ENCODE assay signal across 9 cellular contexts in genomic region chr7:155918720-155919399, GRCh38.
DNase-seq lines count a peak whose midpoint lies in the region; ATAC-seq and TF ChIP-seq lines count a peak whose summit lies in the region.
"Had no signal": no experiment of that assay in that cellular context is flagged by ENCODE, and none has a peak within 500 bp of the region (broad histone marks: within the 10 kb centered on the region; RNA-seq: fewer than 3 reads in every experiment).

No MANE protein-coding gene starts in this region.

- 28% methylated on average over 14 of the region's 14 CpGs; no CpG with 5 or more reads in 1 of the 2 donors for WGBS in transverse colon (ENCODE audit: low coverage in 1 of 2), 2 donors

- in situ Hi-C loops in brain microvascular endothelial cell (cut with HindIII; ENCODE audit: low pct_ligation_motif_present, low sequenced_read_pairs) (no loop called here), transverse colon (cut with MboI; ENCODE audit: low pct_ligation_motif_present in 1 of 4, low pct_unique_long_range_greater_than_20kb in 1 of 4, low sequenced_read_pairs in 3 of 4) (no loop called here)

- H3K9me3 ChIP-seq in transverse colon, result no peaks in the 10 kb centered on the region

- H3K4me1 ChIP-seq in transverse colon, result peaks cover 0 to 12% (median 7%) of the 10 kb centered on the region in 4 donors

- no peaks in the 10 kb centered on the region for H3K36me3 ChIP-seq in brain microvascular endothelial cell (replicated peaks)
- H3K36me3 ChIP-seq in kidney epithelial cell (ENCODE audit: control insufficient read depth, insufficient read depth, low read length), result no peaks in the 10 kb centered on the region
- H3K36me3 ChIP-seq in transverse colon, result no peaks in the 10 kb centered on the region

- TF ChIP-seq CTCF in brain microvascular endothelial cell (IDR thresholded peaks at IDR 0.05; ENCODE audit: low read depth, low read length, missing control alignments), result no peak
- no peak for TF ChIP-seq CTCF in kidney epithelial cell (IDR thresholded peaks at IDR 0.05; ENCODE audit: insufficient read depth, low read length, poor library complexity, severe bottlenecking)
- TF ChIP-seq CTCF in transverse colon (IDR thresholded peaks at IDR 0.05), result no peak

- H3K27me3 ChIP-seq in brain microvascular endothelial cell (replicated peaks) (peaks cover 4% of the 10 kb centered on the region), kidney epithelial cell (ENCODE audit: control insufficient read depth, insufficient read depth, low read length) (no peaks in the 10 kb centered on the region), transverse colon (no peaks in the 10 kb centered on the region)

- intact Hi-C loops in transverse colon (cut with DNase I; ENCODE audit: low total_unique reads), result no loop called here

- DNase-seq in NCI-H748 (lab: John Stamatoyannopoulos, UW; ENCODE audit: unreplicated experiment) (peak; percentile 9), NCI-H748 treated with DMSO at 0.1 percent for 48 hours (lab: John Stamatoyannopoulos, UW) (no peak), brain microvascular endothelial cell (peak; percentile 99), kidney epithelial cell (ENCODE audit: low read depth) (peak; percentile 87), transverse colon (peak; percentile 72), NCI-H187 (lab: John Stamatoyannopoulos, UW) (no peak), SKM-1 (lab: John Stamatoyannopoulos, UW; ENCODE audit: unreplicated experiment) (no peak)

- no peak for ATAC-seq in activated CD4-positive, CD25-positive, alpha-beta regulatory T cell treated with anti-CD3 and anti-CD28 coated beads, Interleukin-2, amount 50 U/mL, for 24 hours

- H3K27ac ChIP-seq in brain microvascular endothelial cell (peak overlapping the region; percentile 31), transverse colon (no peak overlapping the region)
- H3K27ac ChIP-seq: dorsolateral prefrontal cortex had no signal

- H3K4me3 ChIP-seq in brain microvascular endothelial cell (ENCODE audit: low read depth, low read length), result no peak overlapping the region
- H3K4me3 ChIP-seq in kidney epithelial cell (ENCODE audit: low read depth, low read length), result no peak overlapping the region
- H3K4me3 ChIP-seq in transverse colon, result no peak overlapping the region
- H3K4me3 ChIP-seq: dorsolateral prefrontal cortex had no signal

- TF ChIP-seq EP300 in transverse colon (IDR thresholded peaks at IDR 0.05; ENCODE audit: low read depth), result no peak

- TF ChIP-seq POLR2A in transverse colon (IDR thresholded peaks at IDR 0.05), result no peak

Comparison
In these comparisons a context has a peak if more than half of its experiments do, and no peak if none do; other contexts are left out.
1. DNase-seq: peak in NCI-H748 (single experiment), brain microvascular endothelial cell (single experiment), kidney epithelial cell (single experiment) and transverse colon (single experiment); none in NCI-H748 treated with DMSO at 0.1 percent for 48 hours (single experiment), NCI-H187 (0 of 2) and SKM-1 (single experiment).